10 cellular contexts compared by ENCODE assay signal in genomic region chr13:44373601-44374347, GRCh38. TPM values are rescaled to one million over a fixed set of nuclear protein-coding genes. Genes with fewer than 3 reads are reported as not detected.
A peak's percentile ranks its signal among the peaks of the same experiment; 100 is the strongest.
DNase-seq lines count a peak whose midpoint lies in the region; ATAC-seq, FAIRE-seq and TF ChIP-seq lines count a peak whose summit lies in the region.
"Had no signal": no experiment of that assay in that cellular context is flagged by ENCODE, and none has a peak within 500 bp of the region (broad histone marks: within the 10 kb centered on the region; RNA-seq: fewer than 3 reads in every experiment).

TSS of gene SERP2 (plus strand) at chr13:44373824. CDS start at chr13:44374026, 202 bp downstream.

- no peak for FAIRE-seq in D721Med (lab: Jason Lieb, UNC)
- FAIRE-seq: G401.6 had no signal

- H3K27me3 Mint-ChIP-seq in activated T-cell treated with anti-CD3 and anti-CD28 coated beads, Interleukin-2, amount 50 U/mL, for 4 hours (ENCODE audit: low read depth) = peaks cover 45% of the 10 kb centered on the region

- peak; percentile 39 to 45 for ATAC-seq in activated T-cell treated with anti-CD3 and anti-CD28 coated beads, Interleukin-2, amount 50 U/mL, for 4 hours
- ATAC-seq in GM18907 (IDR thresholded peaks at IDR 0.05; ENCODE audit: unreplicated experiment) = no peak
- ATAC-seq in HG03342 (IDR thresholded peaks at IDR 0.05; ENCODE audit: unreplicated experiment) = no peak

- H3K9me3 ChIP-seq in iPS-20b (ENCODE audit: insufficient read depth, low read depth, low read length) (no peaks in the 10 kb centered on the region), skeletal muscle tissue (ENCODE audit: control insufficient read depth in 3 of 3, low read length in 3 of 3) (no peaks in the 10 kb centered on the region)

- DNase-seq in activated T-cell treated with anti-CD3 and anti-CD28 coated beads, Interleukin-2, amount 50 U/mL, for 4 hours = no peak
- DNase-seq in activated T-cell treated with anti-CD3 and anti-CD28 coated beads for 4 hours (no peak), astrocyte of the hippocampus (ENCODE audit: low read depth, low spot score) (peak; percentile 66), D721Med (ENCODE audit: insufficient read length, low spot score) (no peak)

- peak within 1 kb of the TSS; percentile 43 for H3K4me3 Mint-ChIP-seq in activated T-cell treated with anti-CD3 and anti-CD28 coated beads, Interleukin-2, amount 50 U/mL, for 4 hours

- no peaks in the 10 kb centered on the region for H3K9me3 Mint-ChIP-seq in activated T-cell treated with anti-CD3 and anti-CD28 coated beads, Interleukin-2, amount 50 U/mL, for 4 hours

- no peak for TF ChIP-seq CTCF in D721Med (IDR thresholded peaks at IDR 0.05; ENCODE audit: insufficient read depth, missing control alignments)

- no peaks in the 10 kb centered on the region for H3K36me3 Mint-ChIP-seq in activated T-cell treated with anti-CD3 and anti-CD28 coated beads, Interleukin-2, amount 50 U/mL, for 4 hours (ENCODE audit: insufficient read depth)

- H3K9ac ChIP-seq in iPS-20b (ENCODE audit: low read depth, low read length) (peak within 1 kb of the TSS; percentile 70; the same call in 1 of the 2 replicates), skeletal muscle tissue (ENCODE audit: low read depth in 1 of 3, low read length in 3 of 3) (peak within 1 kb of the TSS; percentile 52 to 78 (median 72))

- H3K36me3 ChIP-seq in iPS-20b (ENCODE audit: insufficient read depth, low read depth, low read length) (no peaks in the 10 kb centered on the region), skeletal muscle tissue (ENCODE audit: control insufficient read depth in 3 of 3, insufficient read depth in 3 of 3, low read length in 3 of 3) (no peaks in the 10 kb centered on the region)

- peaks cover 6% of the 10 kb centered on the region; the same call in 1 of the 2 replicates for H3K4me1 ChIP-seq in iPS-20b (ENCODE audit: insufficient read depth, low read length)
- peaks cover 0 to 3% (median 2%) of the 10 kb centered on the region in 3 donors for H3K4me1 ChIP-seq in skeletal muscle tissue (ENCODE audit: control insufficient read depth in 3 of 3, insufficient read depth in 3 of 3, low read length in 3 of 3)

- H3K4me1 Mint-ChIP-seq in activated T-cell treated with anti-CD3 and anti-CD28 coated beads, Interleukin-2, amount 50 U/mL, for 4 hours (ENCODE audit: low read depth) = peaks cover 6% of the 10 kb centered on the region

- no peak within 1 kb of the TSS for H3K27ac ChIP-seq in iPS-20b (ENCODE audit: low read length)
- no peak within 1 kb of the TSS for H3K27ac ChIP-seq in skeletal muscle tissue (ENCODE audit: low read depth, low read length)

- H3K4me3 ChIP-seq in iPS-20b (ENCODE audit: low read length) (peak within 1 kb of the TSS; percentile 82), skeletal muscle tissue (ENCODE audit: low read length in 3 of 3) (peak within 1 kb of the TSS; percentile 60 to 73 (median 72))

- peaks cover 19% of the 10 kb centered on the region for H3K27me3 ChIP-seq in iPS-20b (ENCODE audit: insufficient read depth, low read length)
- H3K27me3 ChIP-seq in skeletal muscle tissue (ENCODE audit: control insufficient read depth in 3 of 3, insufficient read depth in 3 of 3, low read length in 3 of 3) = peaks cover 5 to 11% (median 8%) of the 10 kb centered on the region in 3 donors

RNA-seq across cellular contexts. Expression of gene SERP2, which starts in this region (rescaled TPM):
- total RNA-seq in activated T-cell treated with anti-CD3 and anti-CD28 coated beads, Interleukin-2, amount 50 U/mL, for 4 hours = under 1 TPM in 2 of 3 donors, not detected in 1; 0.63 to 0.76 TPM
- total RNA-seq in skeletal muscle tissue = 5.7 TPM
- total RNA-seq: T-helper 2 cell treated with Interferon-gamma antibody and Interleukin-4, amounts not matched to agents 100 ng/mL and 5 ng/mL, for 36 hours had no signal

Comparison
In these comparisons a context has a peak if more than half of its experiments do, and no peak if none do; other contexts are left out.
1. Peak in ATAC-seq in activated T-cell treated with anti-CD3 and anti-CD28 coated beads, Interleukin-2, amount 50 U/mL, for 4 hours; RNA of the gene not detected or under 1 TPM.